Comparison of ENCODE assay signal across 14 cellular contexts in the genomic region with DNA sequence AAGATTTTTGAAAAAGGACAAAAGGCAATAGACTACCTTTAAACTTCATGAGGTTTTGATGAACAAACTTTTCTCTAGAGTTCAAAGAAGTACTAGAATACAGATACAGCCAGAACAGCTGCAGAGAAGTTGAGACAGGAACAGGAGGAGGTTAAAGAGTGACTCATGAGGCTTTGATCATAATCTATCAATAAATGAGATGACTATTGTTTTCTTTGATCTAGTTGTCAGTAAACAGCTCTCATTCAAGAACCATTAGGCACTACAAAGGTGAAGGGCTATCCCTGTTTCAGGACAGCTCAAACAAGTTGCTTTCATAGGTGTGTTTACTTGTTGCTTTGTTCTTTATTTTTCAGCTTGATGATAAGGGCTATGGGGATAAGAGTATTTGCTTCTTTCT. TPM values are rescaled to one million over a fixed set of nuclear protein-coding genes. Genes with fewer than 3 reads are reported as not detected.
DNase-seq lines count a peak whose midpoint lies in the region; ATAC-seq and TF ChIP-seq lines count a peak whose summit lies in the region.
"Had no signal": no experiment of that assay in that cellular context is flagged by ENCODE, and none has a peak within 500 bp of the region (broad histone marks: within the 10 kb centered on the region; RNA-seq: fewer than 3 reads in every experiment).

No MANE protein-coding gene starts in this region.

- DNase-seq in activated CD4-positive, CD25-positive, alpha-beta regulatory T cell treated with anti-CD3 and anti-CD28 coated beads, Interleukin-2, amount 50 U/mL, for 72 hours: no peak
- DNase-seq in GM23248: peak; percentile 4
- DNase-seq in activated CD8-positive, alpha-beta T cell treated with anti-CD3 and anti-CD28 coated beads, Interleukin-2, amount 10 ng/mL, durations not matched to agents 7 days and 5 days: peak; percentile 26
- DNase-seq in cerebellar cortex (ENCODE audit: low spot score): no peak
- DNase-seq in BE2C: no peak
- no peak for DNase-seq in NCI-H2029 (lab: John Stamatoyannopoulos, UW)
- DNase-seq: body of pancreas; effector memory CD8-positive, alpha-beta T cell; foreskin fibroblast; NCI-H1105 treated with DMSO at 0.1 percent for 48 hours; stimulated activated CD4-positive, alpha-beta T cell treated with anti-CD3 and anti-CD28 coated beads, Interleukin-4, amount 100 ng/mL, for 4 hours; WERI-Rb-1 had no signal

- H3K9ac ChIP-seq in GM23248: no peak overlapping the region

- H3K4me1 ChIP-seq in GM23248 (ENCODE audit: insufficient read depth) (peaks cover 4% of the 10 kb centered on the region; the same call in 1 of the 2 replicates), BE2C (peaks cover 7% of the 10 kb centered on the region)
- H3K4me1 ChIP-seq: body of pancreas had no signal

- POLR2A ChIA-PET in activated CD8-positive, alpha-beta T cell treated with anti-CD3 and anti-CD28 coated beads, Interleukin-2, amount 10 ng/mL, durations not matched to agents 7 days and 5 days (lab: Charles Lee): interaction anchor here (0.6 kb wide), 1 partner anchor 15 kb away, joined by 3 read pairs; no protein-coding TSS in a partner anchor

- H3K4me1 Mint-ChIP-seq in activated CD8-positive, alpha-beta T cell treated with anti-CD3 and anti-CD28 coated beads, Interleukin-2, amount 10 ng/mL, durations not matched to agents 7 days and 5 days (ENCODE audit: low read depth): peaks cover 47% of the 10 kb centered on the region
- H3K4me1 Mint-ChIP-seq in nephron: peaks cover 8% of the 10 kb centered on the region

- ATAC-seq in activated CD4-positive, CD25-positive, alpha-beta regulatory T cell treated with anti-CD3 and anti-CD28 coated beads, Interleukin-2, amount 50 U/mL, for 24 hours: peak; percentile 70 to 71
- ATAC-seq in activated CD8-positive, alpha-beta T cell treated with anti-CD3 and anti-CD28 coated beads, Interleukin-2, amount 10 ng/mL, durations not matched to agents 7 days and 5 days: peak; percentile 33
- ATAC-seq: body of pancreas; effector memory CD8-positive, alpha-beta T cell had no signal

- peak overlapping the region; percentile 12 for H3K4me3 Mint-ChIP-seq in activated CD8-positive, alpha-beta T cell treated with anti-CD3 and anti-CD28 coated beads, Interleukin-2, amount 10 ng/mL, durations not matched to agents 7 days and 5 days
- peak overlapping the region in 2 of 3 experiments; percentile 24 to 49 for H3K4me3 Mint-ChIP-seq in nephron
- H3K4me3 Mint-ChIP-seq: effector memory CD8-positive, alpha-beta T cell had no signal

- no peaks in the 10 kb centered on the region for H3K27me3 Mint-ChIP-seq in activated CD8-positive, alpha-beta T cell treated with anti-CD3 and anti-CD28 coated beads, Interleukin-2, amount 10 ng/mL, durations not matched to agents 7 days and 5 days (ENCODE audit: low read depth)
- H3K27me3 Mint-ChIP-seq in nephron (ENCODE audit: low read depth): no peaks in the 10 kb centered on the region

- H3K36me3 ChIP-seq in GM23248 (ENCODE audit: low read depth) (peaks cover 39% of the 10 kb centered on the region), BE2C (no peaks in the 10 kb centered on the region)
- H3K36me3 ChIP-seq: WERI-Rb-1 had no signal

- H2AFZ ChIP-seq in GM23248: no peak overlapping the region

- no peak overlapping the region for H3K4me2 ChIP-seq in GM23248 (ENCODE audit: unreplicated experiment)

- in situ Hi-C loops in GM23248 (cut with MboI): no loop called here

- H3K4me3 ChIP-seq in GM23248: no peak overlapping the region
- no peak overlapping the region for H3K4me3 ChIP-seq in BE2C (ENCODE audit: low read depth, low read length)
- H3K4me3 ChIP-seq: body of pancreas had no signal

- H3K27ac ChIP-seq in GM23248: no peak overlapping the region
- H3K27ac ChIP-seq: body of pancreas, WERI-Rb-1 had no signal

- H3K9me3 ChIP-seq in GM23248 (ENCODE audit: low read depth) (no peaks in the 10 kb centered on the region), BE2C (no peaks in the 10 kb centered on the region)
- H3K9me3 ChIP-seq: body of pancreas had no signal

- no peak for TF ChIP-seq CTCF in nephron (IDR thresholded peaks at IDR 0.05; ENCODE audit: unreplicated experiment in 3 of 3)
- TF ChIP-seq CTCF in BE2C (IDR thresholded peaks at IDR 0.05; ENCODE audit: low read depth, low read length): no peak

- no peaks in the 10 kb centered on the region for H3K9me3 Mint-ChIP-seq in activated CD8-positive, alpha-beta T cell treated with anti-CD3 and anti-CD28 coated beads, Interleukin-2, amount 10 ng/mL, durations not matched to agents 7 days and 5 days (ENCODE audit: insufficient read depth)
- peaks cover 3% of the 10 kb centered on the region for H3K9me3 Mint-ChIP-seq in nephron

- CTCF ChIA-PET in activated CD8-positive, alpha-beta T cell treated with anti-CD3 and anti-CD28 coated beads, Interleukin-2, amount 10 ng/mL, durations not matched to agents 7 days and 5 days (lab: Charles Lee): interaction anchor here (0.9 to 1.0 kb wide), 3 partner anchors 12 to 141 kb away, joined by 3 read pairs; no protein-coding TSS in a partner anchor

- peak overlapping the region; percentile 67 for H3K27ac Mint-ChIP-seq in activated CD8-positive, alpha-beta T cell treated with anti-CD3 and anti-CD28 coated beads, Interleukin-2, amount 10 ng/mL, durations not matched to agents 7 days and 5 days
- H3K27ac Mint-ChIP-seq in nephron: no peak overlapping the region

- peaks cover 52% of the 10 kb centered on the region for H3K36me3 Mint-ChIP-seq in activated CD8-positive, alpha-beta T cell treated with anti-CD3 and anti-CD28 coated beads, Interleukin-2, amount 10 ng/mL, durations not matched to agents 7 days and 5 days (ENCODE audit: low read depth)
- H3K36me3 Mint-ChIP-seq in nephron (ENCODE audit: low read depth): peaks cover 39% of the 10 kb centered on the region

- H4K20me1 ChIP-seq in GM23248 (ENCODE audit: insufficient read depth): no peaks in the 10 kb centered on the region

- H3K27me3 ChIP-seq in GM23248 (replicated peaks; ENCODE audit: insufficient read depth) (no peaks in the 10 kb centered on the region), BE2C (no peaks in the 10 kb centered on the region)
- H3K27me3 ChIP-seq: body of pancreas had no signal

- H3F3A ChIP-seq in GM23248 (ENCODE audit: insufficient read depth): no peaks in the 10 kb centered on the region

- peaks cover 47% of the 10 kb centered on the region for H3K79me2 ChIP-seq in GM23248 (ENCODE audit: insufficient read depth)

- no peaks in the 10 kb centered on the region for H3K9me2 ChIP-seq in GM23248 (ENCODE audit: insufficient read depth)

RNA-seq across cellular contexts. Expression of a gene that starts 2.4 kb away (rescaled TPM):
- total RNA-seq in GM23248 (2014; rRNA removed; shearing (Covaris generic)): 98.3 and 103 TPM in 2 replicates
- 143 and 150 TPM in 2 replicates for polyA plus RNA-seq in GM23248 (2016; fragmentation: Nextera tagmentation; extraction: Ambion mirVana)
- 10 to 100 TPM; 49.5 to 50.9 TPM for total RNA-seq in activated CD8-positive, alpha-beta T cell treated with anti-CD3 and anti-CD28 coated beads, Interleukin-2, amount 10 ng/mL, durations not matched to agents 7 days and 5 days
- polyA plus RNA-seq in BE2C (2012; ENCODE audit: insufficient read depth, insufficient read length, low read depth): 16.6 TPM

Comparison
In these comparisons a context has a peak if more than half of its experiments do, and no peak if none do; other contexts are left out.
1. DNase-seq: peak in GM23248 (single experiment) and activated CD8-positive, alpha-beta T cell treated with anti-CD3 and anti-CD28 coated beads, Interleukin-2, amount 10 ng/mL, durations not matched to agents 7 days and 5 days (single experiment); none in activated CD4-positive, CD25-positive, alpha-beta regulatory T cell treated with anti-CD3 and anti-CD28 coated beads, Interleukin-2, amount 50 U/mL, for 72 hours (single experiment), cerebellar cortex (single experiment), BE2C (single experiment) and NCI-H2029 (single experiment).